ENCODE assay signal across 27 cellular contexts in the genomic region with DNA sequence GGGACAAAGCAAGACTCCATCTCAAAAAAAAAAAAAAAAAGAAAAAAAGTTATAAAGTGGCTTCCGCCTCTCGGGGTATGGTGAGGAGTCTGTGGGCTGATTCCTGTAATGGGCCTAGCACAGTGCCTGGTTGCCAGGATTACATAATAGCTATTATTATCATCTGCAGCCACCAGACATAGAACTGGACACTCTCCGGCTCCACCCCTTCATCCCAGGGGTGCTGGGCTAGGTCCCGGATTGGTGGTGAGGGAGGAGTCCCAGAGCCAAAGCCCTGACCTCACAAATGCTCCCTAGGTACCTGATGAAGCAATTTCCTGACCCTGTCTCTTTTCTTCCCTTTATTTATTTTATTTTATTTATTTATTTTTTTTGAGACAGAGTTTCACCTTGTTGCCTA. TPM values are rescaled to one million over a fixed set of nuclear protein-coding genes. Genes with fewer than 3 reads are reported as not detected.
DNase-seq lines count a peak whose midpoint lies in the region; ATAC-seq and TF ChIP-seq lines count a peak whose summit lies in the region.
"Had no signal": no experiment of that assay in that cellular context is flagged by ENCODE, and none has a peak within 500 bp of the region (broad histone marks: within the 10 kb centered on the region; RNA-seq: fewer than 3 reads in every experiment).

No MANE protein-coding gene starts in this region.

- ATAC-seq in aorta (ENCODE audit: low FRiP score), result no peak
- ATAC-seq: esophagus mucosa had no signal

- no peak overlapping the region for H3K27ac Mint-ChIP-seq in activated naive CD4-positive, alpha-beta T cell treated with anti-CD3 and anti-CD28 coated beads, Interleukin-2, amount 10 ng/mL, durations not matched to agents 7 days and 5 days
- H3K27ac Mint-ChIP-seq: activated naive CD4-positive, alpha-beta T cell treated with anti-CD3 and anti-CD28 coated beads for 36 hours; CD4-positive, alpha-beta T cell; nephron progenitor cell had no signal

- H3K9me3 Mint-ChIP-seq in activated naive CD4-positive, alpha-beta T cell treated with anti-CD3 and anti-CD28 coated beads, Interleukin-2, amount 10 ng/mL, durations not matched to agents 7 days and 5 days, result no peaks in the 10 kb centered on the region
- H3K9me3 Mint-ChIP-seq: activated naive CD4-positive, alpha-beta T cell treated with anti-CD3 and anti-CD28 coated beads for 36 hours; CD4-positive, alpha-beta T cell; central memory CD8-positive, alpha-beta T cell; nephron progenitor cell had no signal

- H3K9me3 ChIP-seq in adrenal gland (replicated peaks in 1 of 3) (no peaks in the 10 kb centered on the region), aorta (ENCODE audit: control insufficient read depth, low read length) (no peaks in the 10 kb centered on the region)
- H3K9me3 ChIP-seq: ascending aorta, uterus had no signal

- H3K4me3 ChIP-seq in adrenal gland (no peak overlapping the region), aorta (ENCODE audit: low read length in 2 of 2) (no peak overlapping the region)
- H3K4me3 ChIP-seq: ascending aorta, smooth muscle cell, uterus had no signal

- CTCF ChIA-PET in activated naive CD4-positive, alpha-beta T cell treated with anti-CD3 and anti-CD28 coated beads, Interleukin-2, amount 10 ng/mL, durations not matched to agents 7 days and 5 days (lab: Charles Lee), result interaction anchor here (0.6 to 2.2 kb wide), 4 partner anchors 8 to 26 kb away, joined by 3 to 6 read pairs (median 4); no protein-coding TSS in a partner anchor

- no peaks in the 10 kb centered on the region for H3K36me3 ChIP-seq in adrenal gland (replicated peaks in 1 of 2)
- no peaks in the 10 kb centered on the region for H3K36me3 ChIP-seq in aorta (ENCODE audit: control insufficient read depth in 1 of 2, insufficient read depth in 2 of 2, low read length in 1 of 2)
- H3K36me3 ChIP-seq: ascending aorta, uterus, WERI-Rb-1 had no signal

- DNase-seq in activated naive CD4-positive, alpha-beta T cell treated with anti-CD3 and anti-CD28 coated beads, Interleukin-2, amount 10 ng/mL, durations not matched to agents 7 days and 5 days, result peak; percentile 19
- no peak for DNase-seq in activated naive CD4-positive, alpha-beta T cell (lab: John Stamatoyannopoulos, UW)
- DNase-seq in adrenal gland (peak in 5 of 7 donors; percentile 6 to 17 (median 13)), islet precursor cell (peak; percentile 20), aorta (peak; percentile 14 to 42), ACHN (no peak), globus pallidus (ENCODE audit: low spot score) (no peak), nucleus accumbens (lab: John Stamatoyannopoulos, UW) (no peak)
- DNase-seq: activated naive CD4-positive, alpha-beta T cell treated with anti-CD3 and anti-CD28 coated beads for 36 hours; DMS79; effector CD4-positive, alpha-beta T cell; GOT3; IMR-90; midbrain; NCI-H82; nephron progenitor cell; OCI-M1; stimulated activated CD4-positive, alpha-beta T cell treated with anti-CD3 and anti-CD28 coated beads, Interleukin-4, amount 100 ng/mL, for 24 hours; uterus; WERI-Rb-1 had no signal

- peaks cover 7% of the 10 kb centered on the region for H3K4me1 Mint-ChIP-seq in activated naive CD4-positive, alpha-beta T cell treated with anti-CD3 and anti-CD28 coated beads, Interleukin-2, amount 10 ng/mL, durations not matched to agents 7 days and 5 days

- TF ChIP-seq CTCF in adrenal gland (IDR thresholded peaks at IDR 0.05), result no peak

- H3K4me1 ChIP-seq in adrenal gland (replicated peaks in 1 of 2) (no peaks in the 10 kb centered on the region), aorta (ENCODE audit: control insufficient read depth in 1 of 2, insufficient read depth in 2 of 2, low read length in 2 of 2) (no peaks in the 10 kb centered on the region)
- H3K4me1 ChIP-seq: ascending aorta, uterus had no signal

- 77 to 92% (median 81%) methylated on average over 4 of the region's 4 CpGs for WGBS in adrenal gland, 4 donors
- 90 to 95% methylated on average over 4 of the region's 4 CpGs for WGBS in aorta, 2 donors

- H3K27ac ChIP-seq in adrenal gland (no peak overlapping the region), aorta (ENCODE audit: low read depth in 1 of 2, low read length in 2 of 2) (no peak overlapping the region)
- H3K27ac ChIP-seq: ascending aorta, uterus, WERI-Rb-1 had no signal

- no peak for TF ChIP-seq POLR2A in adrenal gland (IDR thresholded peaks at IDR 0.05)

- H3K36me3 Mint-ChIP-seq in activated naive CD4-positive, alpha-beta T cell treated with anti-CD3 and anti-CD28 coated beads, Interleukin-2, amount 10 ng/mL, durations not matched to agents 7 days and 5 days, result no peaks in the 10 kb centered on the region

- H3K27me3 ChIP-seq in adrenal gland (no peaks in the 10 kb centered on the region), aorta (ENCODE audit: control insufficient read depth in 1 of 2, insufficient read depth in 2 of 2, low read length in 1 of 2) (no peaks in the 10 kb centered on the region)
- H3K27me3 ChIP-seq: ascending aorta, uterus had no signal

- no peak overlapping the region for H3K4me3 Mint-ChIP-seq in activated naive CD4-positive, alpha-beta T cell treated with anti-CD3 and anti-CD28 coated beads, Interleukin-2, amount 10 ng/mL, durations not matched to agents 7 days and 5 days
- H3K4me3 Mint-ChIP-seq: activated naive CD4-positive, alpha-beta T cell treated with anti-CD3 and anti-CD28 coated beads for 36 hours; CD4-positive, alpha-beta T cell; central memory CD8-positive, alpha-beta T cell; nephron progenitor cell had no signal

- in situ Hi-C loops in ACHN (cut with HindIII; ENCODE audit: low pct_ligation_motif_present, low pct_unique_long_range_greater_than_20kb, low sequenced_read_pairs), result no loop called here

- intact Hi-C loops in adrenal gland (cut with DNase I), result no loop called here
- intact Hi-C loops in aorta (cut with DNase I), result no loop called here

- H3K27me3 Mint-ChIP-seq in activated naive CD4-positive, alpha-beta T cell treated with anti-CD3 and anti-CD28 coated beads, Interleukin-2, amount 10 ng/mL, durations not matched to agents 7 days and 5 days, result peaks cover 15% of the 10 kb centered on the region
- H3K27me3 Mint-ChIP-seq: CD4-positive, alpha-beta T cell; central memory CD8-positive, alpha-beta T cell had no signal

RNA-seq across cellular contexts. Expression of gene ADGRG1, which starts 11.6 kb away (rescaled TPM):
- total RNA-seq in adrenal gland, result 10 to 100 TPM; 14.4 to 69.9 (median 44.5) TPM
- 10 to 100 TPM; 14.7 to 45.0 (median 19.8) TPM for polyA plus RNA-seq in adrenal gland
- total RNA-seq in aorta, result 10 to 100 TPM; 33.0 to 68.4 TPM
- 1 to 10 TPM; 1.2 to 2.1 TPM for polyA plus RNA-seq in aorta

RNA-seq across cellular contexts. Expression of gene ADGRG3, which starts 51.2 kb away (rescaled TPM):
- total RNA-seq in adrenal gland, result 1 to 10 TPM in 1 of 8 donors, under 1 TPM in 4, not detected in 3; 0.14 to 1.5 (median 0.50) TPM
- 1 to 10 TPM in 1 of 3 donors, under 1 TPM in 2; 0.20 to 2.0 (median 0.40) TPM for polyA plus RNA-seq in adrenal gland
- 1 to 10 TPM in 1 of 2 donors, under 1 TPM in 1; 0.84 to 3.9 TPM for total RNA-seq in aorta
- under 1 TPM; 0.08 to 0.25 TPM for polyA plus RNA-seq in aorta
- total RNA-seq: ascending aorta; IMR-90; T-helper 2 cell treated with Interferon-gamma antibody and Interleukin-4, amounts not matched to agents 100 ng/mL and 5 ng/mL, for 36 hours had no signal
- polyA plus RNA-seq: AG04450, IMR-90, smooth muscle cell had no signal

Comparison
In these comparisons a context has a peak if more than half of its experiments do, and no peak if none do; other contexts are left out.
1. DNase-seq: peak in activated naive CD4-positive, alpha-beta T cell treated with anti-CD3 and anti-CD28 coated beads, Interleukin-2, amount 10 ng/mL, durations not matched to agents 7 days and 5 days (single experiment), adrenal gland (5 of 7), islet precursor cell (single experiment) and aorta (2 of 2); none in activated naive CD4-positive, alpha-beta T cell (0 of 4), ACHN (single experiment), globus pallidus (single experiment) and nucleus accumbens (0 of 56).